25 cellular contexts compared by ENCODE assay signal in the genomic region with DNA sequence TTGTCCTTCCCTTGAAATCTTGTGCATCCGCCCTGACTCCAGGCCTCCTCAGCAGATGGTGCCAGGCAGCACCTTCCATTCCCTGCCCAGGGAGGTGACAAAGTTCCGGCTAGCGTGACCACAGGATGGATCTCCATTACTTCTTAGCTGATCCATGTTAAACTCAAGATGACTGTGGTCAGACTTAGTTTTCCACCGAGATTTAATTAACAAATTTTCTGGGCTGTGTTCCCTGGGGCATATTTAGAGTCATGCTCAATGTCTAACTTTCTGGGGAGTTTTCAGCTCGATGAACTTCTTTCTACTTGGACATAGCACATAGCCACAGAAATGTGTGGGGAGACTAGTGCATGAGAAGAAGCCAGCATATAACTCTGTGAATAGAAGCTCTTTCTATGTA.
DNase-seq lines count a peak whose midpoint lies in the region; ATAC-seq and TF ChIP-seq lines count a peak whose summit lies in the region.
"Had no signal": no experiment of that assay in that cellular context is flagged by ENCODE, and none has a peak within 500 bp of the region (broad histone marks: within the 10 kb centered on the region; RNA-seq: fewer than 3 reads in every experiment).

No MANE protein-coding gene starts in this region.

- peaks cover 13% of the 10 kb centered on the region; the same call in 1 of the 2 replicates for H3F3A ChIP-seq in GM23248 (ENCODE audit: insufficient read depth)

- H3K36me3 ChIP-seq in GM23248 (ENCODE audit: low read depth) (no peaks in the 10 kb centered on the region), tibial artery (no peaks in the 10 kb centered on the region)
- H3K36me3 ChIP-seq: SJCRH30, upper lobe of left lung had no signal

- no peaks in the 10 kb centered on the region for H3K27me3 Mint-ChIP-seq in chondrocyte (ENCODE audit: low read depth)
- no peaks in the 10 kb centered on the region for H3K27me3 Mint-ChIP-seq in neural crest cell (ENCODE audit: low read depth)
- no peaks in the 10 kb centered on the region for H3K27me3 Mint-ChIP-seq in Calu3 (ENCODE audit: unreplicated experiment)

- peaks cover 15% of the 10 kb centered on the region for H3K36me3 Mint-ChIP-seq in chondrocyte (ENCODE audit: low read depth)
- H3K36me3 Mint-ChIP-seq in neural crest cell (ENCODE audit: low read depth) = peaks cover 15% of the 10 kb centered on the region
- no peaks in the 10 kb centered on the region for H3K36me3 Mint-ChIP-seq in Calu3 (ENCODE audit: insufficient read depth, unreplicated experiment)
- H3K36me3 Mint-ChIP-seq: activated naive CD8-positive, alpha-beta T cell treated with anti-CD3 and anti-CD28 coated beads, Interleukin-2, amount 10 ng/mL, durations not matched to agents 7 days and 5 days; stimulated activated memory B cell treated with anti-CD40 and anti-IgM and Interleukin-4, amounts not matched to agents 10 μg/mL and 1 μg/mL and 100 μg/mL, for 72 hours had no signal

- ATAC-seq in HG03439 (IDR thresholded peaks at IDR 0.05; ENCODE audit: unreplicated experiment) = no peak
- ATAC-seq: GM12878; naive thymus-derived CD4-positive, alpha-beta T cell; PC-3; stimulated activated memory B cell treated with anti-CD40 and anti-IgM and Interleukin-4, amounts not matched to agents 10 μg/mL and 1 μg/mL and 100 μg/mL, for 72 hours; T-helper 17 cell had no signal

- no TSS peak for BruUV-seq in Calu3 (replicated peaks; lab: Mats Ljungman, UMichigan)

- H3K9me3 Mint-ChIP-seq in chondrocyte (ENCODE audit: low read depth) (peaks cover 10% of the 10 kb centered on the region), neural crest cell (peaks cover 10% of the 10 kb centered on the region), Calu3 (ENCODE audit: low read depth, unreplicated experiment) (peaks cover 6% of the 10 kb centered on the region)
- H3K9me3 Mint-ChIP-seq: activated B cell treated with CpG ODN at 0.5 μM for 24 hours; activated naive CD8-positive, alpha-beta T cell treated with anti-CD3 and anti-CD28 coated beads, Interleukin-2, amount 10 ng/mL, durations not matched to agents 7 days and 5 days had no signal

- no peaks in the 10 kb centered on the region for H4K20me1 ChIP-seq in GM23248 (ENCODE audit: insufficient read depth)

- intact Hi-C loops in tibial artery (cut with DNase I; ENCODE audit: low total_unique reads) = no loop called here
- intact Hi-C loops in Calu3 (cut with micrococcal nuclease; ENCODE audit: unreplicated experiment) = no loop called here

- peak overlapping the region; percentile 40 for H3K4me2 ChIP-seq in GM23248 (ENCODE audit: unreplicated experiment)

- H3K9me2 ChIP-seq in GM23248 (ENCODE audit: insufficient read depth) = no peaks in the 10 kb centered on the region

- H3K4me1 Mint-ChIP-seq in chondrocyte (ENCODE audit: low read depth) = peaks cover 60% of the 10 kb centered on the region
- peaks cover 6% of the 10 kb centered on the region for H3K4me1 Mint-ChIP-seq in neural crest cell
- no peaks in the 10 kb centered on the region for H3K4me1 Mint-ChIP-seq in Calu3 (ENCODE audit: low read depth, unreplicated experiment)
- H3K4me1 Mint-ChIP-seq: activated B cell treated with CpG ODN at 0.5 μM for 24 hours; activated naive CD8-positive, alpha-beta T cell treated with anti-CD3 and anti-CD28 coated beads, Interleukin-2, amount 10 ng/mL, durations not matched to agents 7 days and 5 days; naive thymus-derived CD4-positive, alpha-beta T cell; stimulated activated memory B cell treated with anti-CD40 and anti-IgM and Interleukin-4, amounts not matched to agents 10 μg/mL and 1 μg/mL and 100 μg/mL, for 72 hours; T-helper 17 cell had no signal

- in situ Hi-C loops in GM23248 (cut with MboI) = no loop called here

- TF ChIP-seq CTCF in chondrocyte (IDR thresholded peaks at IDR 0.05) = no peak
- TF ChIP-seq CTCF in neural crest cell (conservative IDR thresholded peaks at IDR 0.05) = no peak
- TF ChIP-seq CTCF in tibial artery (IDR thresholded peaks at IDR 0.05) = no peak
- TF ChIP-seq CTCF in Calu3 (IDR thresholded peaks at IDR 0.05; ENCODE audit: unreplicated experiment) = no peak

- H3K27me3 ChIP-seq in GM23248 (replicated peaks; ENCODE audit: insufficient read depth) (no peaks in the 10 kb centered on the region), tibial artery (no peaks in the 10 kb centered on the region)
- H3K27me3 ChIP-seq: SJCRH30, upper lobe of left lung had no signal

- WGBS in GM23248 (ENCODE audit: low coverage in 1 of 2, low lambda C conversion rate in 2 of 2, missing lambda C conversion rate in 2 of 2), 2 experiments = 53 to 54% methylated on average over 5 of the region's 5 CpGs

- H3K27ac ChIP-seq in GM23248 (peak overlapping the region; percentile 88), tibial artery (peak overlapping the region; percentile 22 to 48)
- H3K27ac ChIP-seq: SJCRH30 had no signal

- CTCF ChIA-PET in Calu3 (lab: Charles Lee) = no interaction called here

- H3K9me3 ChIP-seq in GM23248 (ENCODE audit: low read depth) (no peaks in the 10 kb centered on the region), tibial artery (no peaks in the 10 kb centered on the region)
- H3K9me3 ChIP-seq: SJCRH30, upper lobe of left lung had no signal

- H3K79me2 ChIP-seq in GM23248 (ENCODE audit: insufficient read depth) = no peaks in the 10 kb centered on the region; the same call in 1 of the 2 replicates

- no peak overlapping the region for H3K4me3 Mint-ChIP-seq in chondrocyte (ENCODE audit: unreplicated experiment)
- H3K4me3 Mint-ChIP-seq in neural crest cell = no peak overlapping the region
- H3K4me3 Mint-ChIP-seq in Calu3 (ENCODE audit: low read depth, unreplicated experiment) = no peak overlapping the region
- H3K4me3 Mint-ChIP-seq: activated B cell treated with CpG ODN at 0.5 μM for 24 hours; activated naive CD8-positive, alpha-beta T cell treated with anti-CD3 and anti-CD28 coated beads, Interleukin-2, amount 10 ng/mL, durations not matched to agents 7 days and 5 days; naive thymus-derived CD4-positive, alpha-beta T cell; stimulated activated memory B cell treated with anti-CD40 and anti-IgM and Interleukin-4, amounts not matched to agents 10 μg/mL and 1 μg/mL and 100 μg/mL, for 72 hours; T-helper 17 cell had no signal

- peak overlapping the region; percentile 66 for H2AFZ ChIP-seq in GM23248

- peak overlapping the region; percentile 68 for H3K9ac ChIP-seq in GM23248

- DNase-seq in GM23248 = peak; percentile 30
- no peak for DNase-seq in chondrocyte (ENCODE audit: low spot score)
- DNase-seq in neural crest cell (ENCODE audit: low read depth, low spot score) = no peak
- no peak for DNase-seq in tibial artery
- DNase-seq in T-helper 1 cell = no peak
- DNase-seq in Calu3 = no peak
- no peak for DNase-seq in activated T-cell treated with anti-CD3 and anti-CD28 coated beads for 4 hours
- DNase-seq: activated B cell treated with CpG ODN at 0.5 μM for 24 hours; activated naive CD8-positive, alpha-beta T cell treated with anti-CD3 and anti-CD28 coated beads, Interleukin-2, amount 10 ng/mL, durations not matched to agents 7 days and 5 days; AML-193; central memory CD4-positive, alpha-beta T cell; effector memory CD4-positive, alpha-beta T cell; hippocampal formation; islet precursor cell; naive thymus-derived CD4-positive, alpha-beta T cell; NCI-H1417 treated with DMSO at 0.1 percent for 48 hours; NCI-H2171 treated with DMSO at 0.1 percent for 48 hours; NCI-H82; PC-3; SJCRH30; T-helper 17 cell; upper lobe of left lung had no signal

- no peak overlapping the region for H3K4me3 ChIP-seq in GM23248
- no peak overlapping the region for H3K4me3 ChIP-seq in tibial artery
- H3K4me3 ChIP-seq: GM12878, SJCRH30, upper lobe of left lung had no signal

- peak overlapping the region; percentile 97 for H3K27ac Mint-ChIP-seq in chondrocyte (ENCODE audit: unreplicated experiment)
- peak overlapping the region; percentile 77 for H3K27ac Mint-ChIP-seq in neural crest cell (ENCODE audit: unreplicated experiment)
- H3K27ac Mint-ChIP-seq in Calu3 (ENCODE audit: unreplicated experiment) = no peak overlapping the region
- H3K27ac Mint-ChIP-seq: activated B cell treated with CpG ODN at 0.5 μM for 24 hours; activated naive CD8-positive, alpha-beta T cell treated with anti-CD3 and anti-CD28 coated beads, Interleukin-2, amount 10 ng/mL, durations not matched to agents 7 days and 5 days; naive thymus-derived CD4-positive, alpha-beta T cell; stimulated activated memory B cell treated with anti-CD40 and anti-IgM and Interleukin-4, amounts not matched to agents 10 μg/mL and 1 μg/mL and 100 μg/mL, for 72 hours; T-helper 17 cell had no signal

- H3K4me1 ChIP-seq in GM23248 (ENCODE audit: insufficient read depth) = peaks cover 18% of the 10 kb centered on the region
- peaks cover 0 to 9% (median 3%) of the 10 kb centered on the region in 4 donors for H3K4me1 ChIP-seq in tibial artery
- H3K4me1 ChIP-seq: SJCRH30 had no signal
